ENCODE assay signal across 26 cellular contexts in genomic region chr15:74270854-74271520, GRCh38. TPM values are rescaled to one million over a fixed set of nuclear protein-coding genes. Genes with fewer than 3 reads are reported as not detected.
DNase-seq lines count a peak whose midpoint lies in the region; ATAC-seq and TF ChIP-seq lines count a peak whose summit lies in the region.
"Had no signal": no experiment of that assay in that cellular context is flagged by ENCODE, and none has a peak within 500 bp of the region (broad histone marks: within the 10 kb centered on the region; RNA-seq: fewer than 3 reads in every experiment).

No MANE protein-coding gene starts in this region.

- CTCF ChIA-PET in WTC11 (lab: Charles Lee): interaction anchor here (0.6 to 1.3 kb wide), 4 partner anchors 38 to 143 kb away, joined by 4 to 5 read pairs (median 5); no protein-coding TSS in a partner anchor

- H3K4me3 ChIP-seq in BLaER1 (no peak overlapping the region), Loucy (ENCODE audit: low read length, poor library complexity, severe bottlenecking) (peak overlapping the region; percentile 24), neural progenitor cell (no peak overlapping the region)
- H3K4me3 ChIP-seq: PC-9, SK-N-MC had no signal

- H4K20me1 ChIP-seq in BLaER1 (no peaks in the 10 kb centered on the region), Loucy (ENCODE audit: insufficient read depth, low read length, poor library complexity, severe bottlenecking) (no peaks in the 10 kb centered on the region), neural progenitor cell (ENCODE audit: low read depth) (no peaks in the 10 kb centered on the region)

- H3K9me3 Mint-ChIP-seq in WTC11 (no peaks in the 10 kb centered on the region), neural progenitor cell (no peaks in the 10 kb centered on the region)
- H3K9me3 Mint-ChIP-seq: CD8-positive, alpha-beta T cell had no signal

- H3K9me3 ChIP-seq in BLaER1: no peaks in the 10 kb centered on the region
- H3K9me3 ChIP-seq in Loucy (ENCODE audit: insufficient read depth, low read depth, low read length): no peaks in the 10 kb centered on the region
- H3K9me3 ChIP-seq in neural progenitor cell (ENCODE audit: low read depth): no peaks in the 10 kb centered on the region

- H3K9ac ChIP-seq in BLaER1: no peak overlapping the region
- H3K9ac ChIP-seq in Loucy (ENCODE audit: low read depth, low read length, poor library complexity, severe bottlenecking): peak overlapping the region; percentile 60
- H3K9ac ChIP-seq in neural progenitor cell: no peak overlapping the region

- H3F3A ChIP-seq in Loucy (ENCODE audit: low read depth) (no peaks in the 10 kb centered on the region), neural progenitor cell (ENCODE audit: low read depth) (no peaks in the 10 kb centered on the region)

- POLR2A ChIA-PET in WTC11 (lab: Charles Lee): no interaction called here

- H3K27me3 Mint-ChIP-seq in WTC11 (ENCODE audit: low read depth) (0 out of 2 replicates have a peak, but pooled peaks cover 3% of the 10 kb centered on the region), neural progenitor cell (ENCODE audit: insufficient read depth, low read depth) (peaks cover 15% of the 10 kb centered on the region)

- intact Hi-C loops in cardiac septum (cut with DNase I): no loop called here

- TF ChIP-seq CTCF in Loucy (conservative IDR thresholded peaks at IDR 0.05; ENCODE audit: low read length) (peak; percentile 31), WTC11 (IDR thresholded peaks at IDR 0.05) (no peak), neural progenitor cell (IDR thresholded peaks at IDR 0.05) (no peak)

- H3K4me2 ChIP-seq in BLaER1 (peak overlapping the region; percentile 64), Loucy (ENCODE audit: low read depth, low read length, poor library complexity, severe bottlenecking) (peak overlapping the region; percentile 65), neural progenitor cell (no peak overlapping the region)
- H3K4me2 ChIP-seq: PC-9 had no signal

- H3K36me3 ChIP-seq in BLaER1 (no peaks in the 10 kb centered on the region), Loucy (ENCODE audit: insufficient read depth, low read length) (no peaks in the 10 kb centered on the region), neural progenitor cell (no peaks in the 10 kb centered on the region)

- no peak overlapping the region for H3K27ac ChIP-seq in BLaER1
- no peak overlapping the region for H3K27ac ChIP-seq in neural progenitor cell
- H3K27ac ChIP-seq: PC-9, RWPE1, SK-N-MC had no signal

- H3K4me3 Mint-ChIP-seq in WTC11 (no peak overlapping the region), neural progenitor cell (peak overlapping the region; percentile 57)
- H3K4me3 Mint-ChIP-seq: CD8-positive, alpha-beta T cell had no signal

- H3K79me2 ChIP-seq in Loucy (ENCODE audit: insufficient read depth, low read length): no peaks in the 10 kb centered on the region
- H3K79me2 ChIP-seq in neural progenitor cell (ENCODE audit: low read depth): no peaks in the 10 kb centered on the region

- no peak for DNase-seq in WTC11 (ENCODE audit: low spot score)
- DNase-seq in neural progenitor cell (ENCODE audit: low spot score): no peak
- DNase-seq in H4 (ENCODE audit: low spot score): no peak
- DNase-seq in activated CD8-positive, alpha-beta memory T cell treated with anti-CD3 and anti-CD28 coated beads, Interleukin-2, amount 50 U/mL, for 4 hours: no peak
- no peak for DNase-seq in cardiac septum (ENCODE audit: low spot score)
- DNase-seq: C1 segment of cervical spinal cord; CD8-positive, alpha-beta T cell; DMS 273 treated with DMSO at 0.1 percent for 48 hours; DMS79; EL; GF-D8; NCI-H1092; NCI-H1436; NCI-H187; NCI-H2081 treated with DMSO at 0.1 percent for 48 hours; NCI-H2171 treated with DMSO at 0.1 percent for 48 hours; NCI-H345; NCI-H510A treated with DMSO at 0.1 percent for 48 hours; NK-92 treated with Interleukin-12 subunit alpha and Interleukin-12 subunit beta, amount 100 ng/mL, for 24 hours; PC-9; SHP77 treated with DMSO at 0.1 percent for 48 hours had no signal

- H3K4me1 Mint-ChIP-seq in WTC11: peaks cover 6% of the 10 kb centered on the region; the same call in 1 of the 2 replicates
- peaks cover 27% of the 10 kb centered on the region for H3K4me1 Mint-ChIP-seq in neural progenitor cell

- no peaks in the 10 kb centered on the region for H3K36me3 Mint-ChIP-seq in WTC11
- no peaks in the 10 kb centered on the region for H3K36me3 Mint-ChIP-seq in neural progenitor cell
- H3K36me3 Mint-ChIP-seq: CD8-positive, alpha-beta T cell had no signal

- H3K27me3 ChIP-seq in BLaER1 (no peaks in the 10 kb centered on the region), Loucy (ENCODE audit: insufficient read depth, low read length, poor library complexity, severe bottlenecking) (no peaks in the 10 kb centered on the region), neural progenitor cell (no peaks in the 10 kb centered on the region)

- H3K4me1 ChIP-seq in BLaER1 (peaks cover 15% of the 10 kb centered on the region), Loucy (ENCODE audit: insufficient read depth, low read length, poor library complexity, severe bottlenecking) (peaks cover 33% of the 10 kb centered on the region), neural progenitor cell (no peaks in the 10 kb centered on the region)

- ATAC-seq in WTC11: peak; percentile 46
- ATAC-seq: CD8-positive, alpha-beta T cell had no signal

- H3K27ac Mint-ChIP-seq in WTC11 (peak overlapping the region; percentile 29; the same call in 1 of the 2 replicates), neural progenitor cell (peak overlapping the region; percentile 81)
- H3K27ac Mint-ChIP-seq: CD8-positive, alpha-beta T cell had no signal

- H2AFZ ChIP-seq in Loucy (ENCODE audit: low read length) (peak overlapping the region; percentile 56; the same call in 1 of the 2 replicates), neural progenitor cell (replicated peaks) (no peak overlapping the region)
- H2AFZ ChIP-seq: PC-9 had no signal

- H3K9me2 ChIP-seq in Loucy (replicated peaks; ENCODE audit: low read depth, low read length): no peaks in the 10 kb centered on the region

TF ChIP-seq in WTC11, 78 proteins besides CTCF, POLR2A, EP300 and RAD21:
- TF ChIP-seq CREM (CRISPR knock-in tag; IDR thresholded peaks at IDR 0.05) (no peak), NR2C2 (CRISPR knock-in tag; IDR thresholded peaks at IDR 0.05) (no peak), ATF1 (CRISPR knock-in tag; IDR thresholded peaks at IDR 0.05) (no peak), ZBTB43 (CRISPR knock-in tag; IDR thresholded peaks at IDR 0.05) (no peak)
- TF ChIP-seq, protein P1, sequence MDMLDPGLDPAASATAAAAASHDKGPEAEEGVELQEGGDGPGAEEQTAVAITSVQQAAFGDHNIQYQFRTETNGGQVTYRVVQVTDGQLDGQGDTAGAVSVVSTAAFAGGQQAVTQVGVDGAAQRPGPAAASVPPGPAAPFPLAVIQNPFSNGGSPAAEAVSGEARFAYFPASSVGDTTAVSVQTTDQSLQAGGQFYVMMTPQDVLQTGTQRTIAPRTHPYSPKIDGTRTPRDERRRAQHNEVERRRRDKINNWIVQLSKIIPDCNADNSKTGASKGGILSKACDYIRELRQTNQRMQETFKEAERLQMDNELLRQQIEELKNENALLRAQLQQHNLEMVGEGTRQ (CRISPR knock-in tag; IDR thresholded peaks at IDR 0.05): no peak
- TF ChIP-seq, protein P2, sequence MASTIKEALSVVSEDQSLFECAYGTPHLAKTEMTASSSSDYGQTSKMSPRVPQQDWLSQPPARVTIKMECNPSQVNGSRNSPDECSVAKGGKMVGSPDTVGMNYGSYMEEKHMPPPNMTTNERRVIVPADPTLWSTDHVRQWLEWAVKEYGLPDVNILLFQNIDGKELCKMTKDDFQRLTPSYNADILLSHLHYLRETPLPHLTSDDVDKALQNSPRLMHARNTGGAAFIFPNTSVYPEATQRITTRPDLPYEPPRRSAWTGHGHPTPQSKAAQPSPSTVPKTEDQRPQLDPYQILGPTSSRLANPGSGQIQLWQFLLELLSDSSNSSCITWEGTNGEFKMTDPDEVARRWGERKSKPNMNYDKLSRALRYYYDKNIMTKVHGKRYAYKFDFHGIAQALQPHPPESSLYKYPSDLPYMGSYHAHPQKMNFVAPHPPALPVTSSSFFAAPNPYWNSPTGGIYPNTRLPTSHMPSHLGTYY (CRISPR knock-in tag; IDR thresholded peaks at IDR 0.05): no peak
- TF ChIP-seq, protein P3, sequence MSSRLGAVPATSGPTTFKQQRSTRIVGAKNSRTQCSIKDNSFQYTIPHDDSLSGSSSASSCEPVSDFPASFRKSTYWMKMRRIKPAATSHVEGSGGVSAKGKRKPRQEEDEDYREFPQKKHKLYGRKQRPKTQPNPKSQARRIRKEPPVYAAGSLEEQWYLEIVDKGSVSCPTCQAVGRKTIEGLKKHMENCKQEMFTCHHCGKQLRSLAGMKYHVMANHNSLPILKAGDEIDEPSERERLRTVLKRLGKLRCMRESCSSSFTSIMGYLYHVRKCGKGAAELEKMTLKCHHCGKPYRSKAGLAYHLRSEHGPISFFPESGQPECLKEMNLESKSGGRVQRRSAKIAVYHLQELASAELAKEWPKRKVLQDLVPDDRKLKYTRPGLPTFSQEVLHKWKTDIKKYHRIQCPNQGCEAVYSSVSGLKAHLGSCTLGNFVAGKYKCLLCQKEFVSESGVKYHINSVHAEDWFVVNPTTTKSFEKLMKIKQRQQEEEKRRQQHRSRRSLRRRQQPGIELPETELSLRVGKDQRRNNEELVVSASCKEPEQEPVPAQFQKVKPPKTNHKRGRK (CRISPR knock-in tag; IDR thresholded peaks at IDR 0.05; ENCODE audit: borderline replicate concordance): no peak
- TF ChIP-seq, protein P4, sequence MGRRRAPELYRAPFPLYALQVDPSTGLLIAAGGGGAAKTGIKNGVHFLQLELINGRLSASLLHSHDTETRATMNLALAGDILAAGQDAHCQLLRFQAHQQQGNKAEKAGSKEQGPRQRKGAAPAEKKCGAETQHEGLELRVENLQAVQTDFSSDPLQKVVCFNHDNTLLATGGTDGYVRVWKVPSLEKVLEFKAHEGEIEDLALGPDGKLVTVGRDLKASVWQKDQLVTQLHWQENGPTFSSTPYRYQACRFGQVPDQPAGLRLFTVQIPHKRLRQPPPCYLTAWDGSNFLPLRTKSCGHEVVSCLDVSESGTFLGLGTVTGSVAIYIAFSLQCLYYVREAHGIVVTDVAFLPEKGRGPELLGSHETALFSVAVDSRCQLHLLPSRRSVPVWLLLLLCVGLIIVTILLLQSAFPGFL (CRISPR knock-in tag; IDR thresholded peaks at IDR 0.05; ENCODE audit: borderline replicate concordance): no peak

RNA-seq across cellular contexts. Expression of gene CCDC33, which starts 34.9 kb away (rescaled TPM):
- total RNA-seq in WTC11 (2021) (5.6 to 10.6 TPM (median 6.1 TPM) in 3 replicates), neural progenitor cell (ENCODE audit: low replicate concordance) (1.9 TPM in 1 of 2 replicates, not detected in the other), cardiac septum (not detected)
- total RNA-seq in H4 (2014; rRNA removed; shearing (Covaris generic)): 2.0 and 2.8 TPM in 2 replicates
- total RNA-seq: A172; CD8-positive, alpha-beta T cell had no signal
